ENCODE assay signal across 22 cellular contexts in genomic region chr3:156360992-156361391, GRCh38.
"Had no signal": no experiment of that assay in that cellular context is flagged by ENCODE, and none has a peak within 500 bp of the region (broad histone marks: within the 10 kb centered on the region; RNA-seq: fewer than 3 reads in every experiment).

No MANE protein-coding gene starts in this region.

- H3K36me3 Mint-ChIP-seq: activated naive CD8-positive, alpha-beta T cell; mesothelial cell of epicardium; naive thymus-derived CD8-positive, alpha-beta T cell had no signal

- DNase-seq: activated CD4-positive, alpha-beta T cell treated with anti-CD3 and anti-CD28 coated beads, Interleukin-2, amount 50 U/mL, for 4 hours; activated CD8-positive, alpha-beta memory T cell treated with anti-CD3 and anti-CD28 coated beads for 24 hours; activated CD8-positive, alpha-beta memory T cell treated with anti-CD3 and anti-CD28 coated beads, Interleukin-2, amount 50 U/mL, for 4 hours; activated T-cell treated with anti-CD3 and anti-CD28 coated beads, Interleukin-2, amount 50 U/mL, for 24 hours; amniotic stem cell; colonic mucosa; dorsolateral prefrontal cortex; effector memory CD8-positive, alpha-beta T cell; hippocampal formation; left ventricle myocardium inferior; naive thymus-derived CD8-positive, alpha-beta T cell; retina; sigmoid colon; spleen; stimulated activated CD4-positive, alpha-beta T cell treated with anti-CD3 and anti-CD28 coated beads, Interleukin-4, amount 100 ng/mL, for 1 hour; stimulated activated naive CD8-positive, alpha-beta T cell treated with anti-CD3 and anti-CD28 coated beads, Interleukin-15, Interleukin-2, amounts not matched to agents 100 U/mL and 50 U/mL, for 24 hours; T-helper 9 cell; tibial artery had no signal

- H3K4me1 Mint-ChIP-seq: activated T-helper 17 cell treated with anti-CD3 and anti-CD28 coated beads, Interleukin-2, amount 50 U/mL, for 72 hours; naive thymus-derived CD8-positive, alpha-beta T cell had no signal

- H3K27ac Mint-ChIP-seq: activated naive CD8-positive, alpha-beta T cell; activated T-cell treated with anti-CD3 and anti-CD28 coated beads, Interleukin-2, amount 50 U/mL, for 24 hours; activated T-helper 17 cell treated with anti-CD3 and anti-CD28 coated beads, Interleukin-2, amount 50 U/mL, for 72 hours; effector memory CD8-positive, alpha-beta T cell; mesothelial cell of epicardium; naive thymus-derived CD8-positive, alpha-beta T cell had no signal

- H3K4me3 Mint-ChIP-seq: activated naive CD8-positive, alpha-beta T cell; activated T-cell treated with anti-CD3 and anti-CD28 coated beads, Interleukin-2, amount 50 U/mL, for 24 hours; activated T-helper 17 cell treated with anti-CD3 and anti-CD28 coated beads, Interleukin-2, amount 50 U/mL, for 72 hours; effector memory CD8-positive, alpha-beta T cell; mesothelial cell of epicardium; naive thymus-derived CD8-positive, alpha-beta T cell had no signal

- H3K9me3 Mint-ChIP-seq: activated T-cell treated with anti-CD3 and anti-CD28 coated beads, Interleukin-2, amount 50 U/mL, for 24 hours; activated T-helper 17 cell treated with anti-CD3 and anti-CD28 coated beads, Interleukin-2, amount 50 U/mL, for 72 hours; effector memory CD8-positive, alpha-beta T cell; mesothelial cell of epicardium; naive thymus-derived CD8-positive, alpha-beta T cell had no signal

- H3K27me3 Mint-ChIP-seq: activated naive CD8-positive, alpha-beta T cell had no signal

- ATAC-seq: activated T-helper 17 cell treated with anti-CD3 and anti-CD28 coated beads, Interleukin-2, amount 50 U/mL, for 72 hours; effector memory CD8-positive, alpha-beta T cell; esophagus mucosa; naive thymus-derived CD8-positive, alpha-beta T cell; stimulated activated naive CD8-positive, alpha-beta T cell treated with anti-CD3 and anti-CD28 coated beads, Interleukin-15, Interleukin-2, amounts not matched to agents 100 U/mL and 50 U/mL, for 24 hours had no signal
